In the genomic region with DNA sequence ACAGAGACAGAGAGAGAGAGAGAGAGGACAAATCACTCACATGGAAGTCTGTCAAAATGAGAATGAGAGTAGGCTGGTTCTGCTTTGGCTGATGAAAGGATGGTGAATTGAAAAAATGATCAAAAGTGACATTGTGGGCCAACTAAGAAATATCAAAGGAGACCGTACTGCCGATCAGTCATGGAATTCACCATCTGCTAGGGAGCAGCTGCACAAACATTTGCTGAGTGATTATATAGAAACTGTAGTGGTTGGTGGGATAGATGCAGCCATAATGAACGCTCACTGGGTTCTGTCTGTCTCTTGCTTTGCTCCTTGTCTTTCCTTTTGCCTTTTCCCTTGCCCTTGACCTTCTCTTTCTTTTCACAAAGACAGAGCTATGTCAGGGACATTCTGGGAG, we compare ENCODE assay signal across 22 cellular contexts.
"Had no signal": no experiment of that assay in that cellular context is flagged by ENCODE, and none has a peak within 500 bp of the region (broad histone marks: within the 10 kb centered on the region; RNA-seq: fewer than 3 reads in every experiment).

No MANE protein-coding gene starts in this region.

- H3K4me1 ChIP-seq: psoas muscle, right lobe of liver, spleen, transverse colon had no signal

- H3K9me3 Mint-ChIP-seq: activated CD4-positive, alpha-beta memory T cell treated with anti-CD3 and anti-CD28 coated beads, Interleukin-2, amount 10 ng/mL, durations not matched to agents 7 days and 5 days; brain; central memory CD8-positive, alpha-beta T cell had no signal

- DNase-seq: activated CD4-positive, alpha-beta memory T cell treated with anti-CD3 and anti-CD28 coated beads, Interleukin-2, amount 10 ng/mL, durations not matched to agents 7 days and 5 days; activated gamma-delta T cell; activated T-cell treated with anti-CD3 and anti-CD28 coated beads, Interleukin-2, amount 50 U/mL, for 48 hours; amygdala; cortex of kidney; effector CD8-positive, alpha-beta T cell; foreskin melanocyte; heart left ventricle; mammary epithelial cell; occipital lobe; psoas muscle; right lobe of liver; spleen; stimulated activated CD4-positive, alpha-beta T cell treated with anti-CD3 and anti-CD28 coated beads, Interleukin-1b, Interleukin-23, amount 100 ng/mL, for 48 hours; stimulated activated naive B cell treated with anti-CD40 and anti-IgM and Interleukin-4, amounts not matched to agents 10 μg/mL and 1 μg/mL and 100 μg/mL, for 72 hours; transverse colon had no signal

- H3K27ac ChIP-seq: heart left ventricle, psoas muscle, right lobe of liver, spleen, transverse colon, VCaP had no signal

- H3K36me3 ChIP-seq: heart left ventricle, right lobe of liver, spleen, transverse colon had no signal

- ATAC-seq: heart left ventricle; left lobe of liver; natural killer cell treated with Interleukin-12 subunit alpha and Interleukin-12 subunit beta and Interleukin-15 and Interleukin-18, amount 100 ng/mL, for 72 hours; psoas muscle; right lobe of liver; stimulated activated naive B cell treated with anti-CD40 and anti-IgM and Interleukin-4, amounts not matched to agents 10 μg/mL and 1 μg/mL and 100 μg/mL, for 72 hours had no signal

- H3K27ac Mint-ChIP-seq: activated CD4-positive, alpha-beta memory T cell treated with anti-CD3 and anti-CD28 coated beads, Interleukin-2, amount 10 ng/mL, durations not matched to agents 7 days and 5 days; activated naive CD8-positive, alpha-beta T cell; natural killer cell treated with Interleukin-12 subunit alpha and Interleukin-12 subunit beta and Interleukin-15 and Interleukin-18, amount 100 ng/mL, for 72 hours; stimulated activated naive B cell treated with anti-CD40 and anti-IgM and Interleukin-4, amounts not matched to agents 10 μg/mL and 1 μg/mL and 100 μg/mL, for 72 hours had no signal

- H3K27me3 ChIP-seq: heart left ventricle, right lobe of liver, spleen, transverse colon had no signal

- H3K4me3 ChIP-seq: heart left ventricle, psoas muscle, right lobe of liver, spleen, transverse colon had no signal

- H3K27me3 Mint-ChIP-seq: activated CD4-positive, alpha-beta memory T cell treated with anti-CD3 and anti-CD28 coated beads, Interleukin-2, amount 10 ng/mL, durations not matched to agents 7 days and 5 days; central memory CD8-positive, alpha-beta T cell; natural killer cell treated with Interleukin-12 subunit alpha and Interleukin-12 subunit beta and Interleukin-15 and Interleukin-18, amount 100 ng/mL, for 72 hours; stimulated activated naive B cell treated with anti-CD40 and anti-IgM and Interleukin-4, amounts not matched to agents 10 μg/mL and 1 μg/mL and 100 μg/mL, for 72 hours had no signal

- H3K4me3 Mint-ChIP-seq: activated CD4-positive, alpha-beta memory T cell treated with anti-CD3 and anti-CD28 coated beads, Interleukin-2, amount 10 ng/mL, durations not matched to agents 7 days and 5 days; activated naive CD8-positive, alpha-beta T cell; central memory CD8-positive, alpha-beta T cell; natural killer cell treated with Interleukin-12 subunit alpha and Interleukin-12 subunit beta and Interleukin-15 and Interleukin-18, amount 100 ng/mL, for 72 hours; stimulated activated naive B cell treated with anti-CD40 and anti-IgM and Interleukin-4, amounts not matched to agents 10 μg/mL and 1 μg/mL and 100 μg/mL, for 72 hours had no signal

- H3K4me1 Mint-ChIP-seq: activated CD4-positive, alpha-beta memory T cell treated with anti-CD3 and anti-CD28 coated beads, Interleukin-2, amount 10 ng/mL, durations not matched to agents 7 days and 5 days; central memory CD8-positive, alpha-beta T cell; stimulated activated naive B cell treated with anti-CD40 and anti-IgM and Interleukin-4, amounts not matched to agents 10 μg/mL and 1 μg/mL and 100 μg/mL, for 72 hours had no signal

- H3K36me3 Mint-ChIP-seq: activated naive CD8-positive, alpha-beta T cell; brain; stimulated activated naive B cell treated with anti-CD40 and anti-IgM and Interleukin-4, amounts not matched to agents 10 μg/mL and 1 μg/mL and 100 μg/mL, for 72 hours had no signal
